1 cellular context compared by ENCODE assay signal in genomic region chr7:111511845-111512244, GRCh38.
TF ChIP-seq lines count a peak whose summit lies in the region.

No MANE protein-coding gene starts in this region.

TF ChIP-seq in IMR-90, 13 proteins besides CTCF, POLR2A, EP300 and RAD21:
- TF ChIP-seq NFE2L2 (IDR thresholded peaks at IDR 0.05; ENCODE audit: low read depth, low read length) = no peak
- TF ChIP-seq MAFK (IDR thresholded peaks at IDR 0.05; ENCODE audit: low read depth, low read length) = no peak
- TF ChIP-seq ELK1 (IDR thresholded peaks at IDR 0.05; ENCODE audit: borderline replicate concordance, low read depth, low read length) = no peak
- no peak for TF ChIP-seq USF2 (IDR thresholded peaks at IDR 0.05; ENCODE audit: low read depth, low read length)
- no peak for TF ChIP-seq MXI1 (IDR thresholded peaks at IDR 0.05; ENCODE audit: borderline replicate concordance, low read depth, low read length)
- TF ChIP-seq BHLHE40 (IDR thresholded peaks at IDR 0.05; ENCODE audit: low read depth, low read length) = no peak
